12 cellular contexts compared by ENCODE assay signal in the genomic region with DNA sequence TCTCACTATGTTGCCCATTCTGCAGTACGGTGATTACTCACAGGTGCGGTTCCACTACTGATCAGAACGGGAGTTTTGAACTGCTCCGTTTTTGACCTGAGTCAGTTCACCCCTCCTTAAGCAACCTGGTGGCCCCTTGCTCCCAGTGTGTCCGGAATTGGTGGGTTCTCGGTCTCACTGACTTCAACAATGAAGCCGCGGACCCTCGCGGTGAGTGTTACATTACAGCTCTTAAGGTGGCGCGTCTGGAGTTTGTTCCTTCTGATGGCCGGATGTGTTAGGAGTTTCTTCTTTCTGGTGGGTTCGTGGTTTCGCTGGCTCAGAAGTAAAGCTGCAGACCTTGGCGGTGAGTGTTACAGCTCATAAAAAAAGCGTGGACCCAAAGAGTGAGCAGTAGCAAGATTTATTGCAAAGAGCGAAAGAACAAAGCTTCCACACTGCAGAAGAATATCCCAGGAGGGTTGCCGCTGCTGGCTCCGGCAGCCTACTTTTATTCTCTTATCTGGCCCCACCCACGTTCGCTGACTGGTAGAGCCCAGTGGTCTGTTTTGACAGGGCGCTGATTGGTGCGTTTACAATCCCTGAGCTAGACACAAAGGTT. TPM values are rescaled to one million over a fixed set of nuclear protein-coding genes. Genes with fewer than 3 reads are reported as not detected.
DNase-seq lines count a peak whose midpoint lies in the region; ATAC-seq and TF ChIP-seq lines count a peak whose summit lies in the region.
"Had no signal": no experiment of that assay in that cellular context is flagged by ENCODE, and none has a peak within 500 bp of the region (broad histone marks: within the 10 kb centered on the region; RNA-seq: fewer than 3 reads in every experiment).

No MANE protein-coding gene starts in this region.

- H3K27me3 ChIP-seq in endodermal cell (ENCODE audit: control insufficient read depth, insufficient read depth, low read length, poor library complexity, severe bottlenecking) = no peaks in the 10 kb centered on the region
- no peaks in the 10 kb centered on the region for H3K27me3 ChIP-seq in right atrium auricular region

- no peaks in the 10 kb centered on the region for H3K36me3 Mint-ChIP-seq in activated T-helper 17 cell treated with anti-CD3 and anti-CD28 coated beads, Interleukin-2, amount 50 U/mL, for 72 hours (ENCODE audit: low read depth)
- no peaks in the 10 kb centered on the region for H3K36me3 Mint-ChIP-seq in endodermal cell (ENCODE audit: low read depth)

- DNase-seq in NCI-H69 (lab: John Stamatoyannopoulos, UW) = peak; percentile 36
- DNase-seq in stimulated activated CD4-positive, alpha-beta T cell treated with anti-CD3 and anti-CD28 coated beads, Interleukin-2, amount 100 ng/mL, for 24 hours = peak; percentile 39 to 40
- DNase-seq in endodermal cell = no peak
- no peak for DNase-seq in SHP77 treated with DMSO at 0.1 percent for 48 hours (lab: John Stamatoyannopoulos, UW)
- no peak for DNase-seq in kidney glomerular epithelial cell (lab: John Stamatoyannopoulos, UW)
- DNase-seq in right atrium auricular region (ENCODE audit: low spot score) = no peak
- DNase-seq: heart right ventricle, NCI-H2029, small intestine had no signal

- H3K36me3 ChIP-seq in endodermal cell (ENCODE audit: control insufficient read depth, insufficient read depth, low read length) = no peaks in the 10 kb centered on the region
- no peaks in the 10 kb centered on the region for H3K36me3 ChIP-seq in right atrium auricular region
- H3K36me3 ChIP-seq: heart right ventricle had no signal

- H3K4me3 Mint-ChIP-seq in activated T-helper 17 cell treated with anti-CD3 and anti-CD28 coated beads, Interleukin-2, amount 50 U/mL, for 72 hours = peak overlapping the region; percentile 82
- H3K4me3 Mint-ChIP-seq in endodermal cell = no peak overlapping the region
- H3K4me3 Mint-ChIP-seq: dendritic cell treated with granulocyte-macrophage colony-stimulating factor and Interleukin-4, amounts not matched to agents 40 ng/mL and 50 ng/mL, for 4 days had no signal

- no peaks in the 10 kb centered on the region for H3K4me1 Mint-ChIP-seq in activated T-helper 17 cell treated with anti-CD3 and anti-CD28 coated beads, Interleukin-2, amount 50 U/mL, for 72 hours
- H3K4me1 Mint-ChIP-seq in endodermal cell = peaks cover 7% of the 10 kb centered on the region

- H3K4me3 ChIP-seq in GM12875 (ENCODE audit: low read depth, low read length) (peak overlapping the region; percentile 10), endodermal cell (ENCODE audit: low read length) (no peak overlapping the region), right atrium auricular region (no peak overlapping the region)

- no peaks in the 10 kb centered on the region for H3K9me3 Mint-ChIP-seq in activated T-helper 17 cell treated with anti-CD3 and anti-CD28 coated beads, Interleukin-2, amount 50 U/mL, for 72 hours
- H3K9me3 Mint-ChIP-seq in endodermal cell = peaks cover 3% of the 10 kb centered on the region
- H3K9me3 Mint-ChIP-seq: dendritic cell treated with granulocyte-macrophage colony-stimulating factor and Interleukin-4, amounts not matched to agents 40 ng/mL and 50 ng/mL, for 4 days had no signal

- H3K27me3 Mint-ChIP-seq in activated T-helper 17 cell treated with anti-CD3 and anti-CD28 coated beads, Interleukin-2, amount 50 U/mL, for 72 hours = no peaks in the 10 kb centered on the region
- no peaks in the 10 kb centered on the region for H3K27me3 Mint-ChIP-seq in endodermal cell (ENCODE audit: insufficient read depth)

- H3K9ac ChIP-seq in endodermal cell (ENCODE audit: extremely low read depth, low read length, poor library complexity, severe bottlenecking) = no peak overlapping the region

- ATAC-seq in activated T-helper 17 cell treated with anti-CD3 and anti-CD28 coated beads, Interleukin-2, amount 50 U/mL, for 72 hours (replicated peaks) = peak; percentile 16

- no peak overlapping the region for H3K27ac ChIP-seq in endodermal cell (ENCODE audit: low read depth, low read length)
- H3K27ac ChIP-seq in right atrium auricular region = no peak overlapping the region
- H3K27ac ChIP-seq: heart right ventricle had no signal

- TF ChIP-seq CTCF in GM12875 (IDR thresholded peaks at IDR 0.05; ENCODE audit: borderline replicate concordance, insufficient read depth, low read depth, low read length) (no peak), endodermal cell (conservative IDR thresholded peaks at IDR 0.05) (no peak), right atrium auricular region (IDR thresholded peaks at IDR 0.05) (no peak)

- peak overlapping the region; percentile 46 for H3K27ac Mint-ChIP-seq in activated T-helper 17 cell treated with anti-CD3 and anti-CD28 coated beads, Interleukin-2, amount 50 U/mL, for 72 hours
- no peak overlapping the region for H3K27ac Mint-ChIP-seq in endodermal cell
- H3K27ac Mint-ChIP-seq: dendritic cell treated with granulocyte-macrophage colony-stimulating factor and Interleukin-4, amounts not matched to agents 40 ng/mL and 50 ng/mL, for 4 days had no signal

- no peaks in the 10 kb centered on the region for H3K4me1 ChIP-seq in endodermal cell (ENCODE audit: control insufficient read depth, insufficient read depth, low read length)
- H3K4me1 ChIP-seq in right atrium auricular region = peaks cover 0 to 4% of the 10 kb centered on the region in 2 donors

- 94 to 95% methylated on average over 9 to 24 of the region's 24 CpGs for WGBS in endodermal cell (ENCODE audit: insufficient coverage in 1 of 2, insufficient read length in 1 of 2), 2 experiments

- H3K9me3 ChIP-seq in endodermal cell (ENCODE audit: control insufficient read depth, low read length) = no peaks in the 10 kb centered on the region
- no peaks in the 10 kb centered on the region for H3K9me3 ChIP-seq in right atrium auricular region
- H3K9me3 ChIP-seq: heart right ventricle had no signal

RNA-seq across cellular contexts. Expression of a gene that starts 17.6 kb away (rescaled TPM):
- total RNA-seq in activated T-helper 17 cell treated with anti-CD3 and anti-CD28 coated beads, Interleukin-2, amount 50 U/mL, for 72 hours = 100 to 1,000 TPM; 147 to 268 TPM
- 100 to 1,000 TPM; 170 to 173 TPM for total RNA-seq in endodermal cell
- 196 TPM for polyA plus RNA-seq in endodermal cell (2013, experiment 1 of 2)
- 182 TPM for polyA plus RNA-seq in endodermal cell (2013, experiment 2 of 2)
- total RNA-seq in right atrium auricular region = 10 to 100 TPM; 68.0 to 70.6 TPM

Comparison
In these comparisons a context has a peak if more than half of its experiments do, and no peak if none do; other contexts are left out.
1. DNase-seq: peak in NCI-H69 (single experiment) and stimulated activated CD4-positive, alpha-beta T cell treated with anti-CD3 and anti-CD28 coated beads, Interleukin-2, amount 100 ng/mL, for 24 hours (2 of 2); none in endodermal cell (single experiment), SHP77 treated with DMSO at 0.1 percent for 48 hours (single experiment), kidney glomerular epithelial cell (single experiment) and right atrium auricular region (single experiment).